ENCODE assay signal across 21 cellular contexts in the genomic region with DNA sequence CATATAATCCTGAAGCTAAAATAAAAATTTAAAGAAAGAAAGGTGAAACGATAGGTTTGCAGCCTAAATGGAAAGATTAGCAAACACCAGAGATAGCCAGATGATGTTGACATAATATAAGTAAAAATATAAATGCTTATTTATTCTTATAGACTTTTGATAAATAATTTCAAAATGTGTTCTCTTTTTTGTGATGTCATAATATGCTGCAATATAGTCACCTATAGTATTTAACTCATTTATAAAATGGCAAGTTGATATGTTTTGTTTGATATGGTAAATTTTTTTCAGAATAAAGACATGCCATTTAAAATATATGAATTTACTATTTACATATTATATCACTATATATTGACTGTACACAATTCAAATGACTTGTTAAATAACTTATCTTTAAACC.
A peak's percentile ranks its signal among the peaks of the same experiment; 100 is the strongest.
DNase-seq lines count a peak whose midpoint lies in the region; ATAC-seq, FAIRE-seq and TF ChIP-seq lines count a peak whose summit lies in the region.
"Had no signal": no experiment of that assay in that cellular context is flagged by ENCODE, and none has a peak within 500 bp of the region (broad histone marks: within the 10 kb centered on the region; RNA-seq: fewer than 3 reads in every experiment).

No MANE protein-coding gene starts in this region.

- no peak overlapping the region for H3K27ac ChIP-seq in Karpas-422 (ENCODE audit: low read length)
- no peak overlapping the region for H3K27ac ChIP-seq in small intestine (ENCODE audit: low read depth in 1 of 2, low read length in 1 of 2)
- no peak overlapping the region for H3K27ac ChIP-seq in adrenal gland
- H3K27ac ChIP-seq: BLaER1, C4-2B, GM23248 had no signal

- no peaks in the 10 kb centered on the region for H3K27me3 Mint-ChIP-seq in activated naive CD8-positive, alpha-beta T cell treated with anti-CD3 and anti-CD28 coated beads, Interleukin-2, amount 50 U/mL, for 24 hours
- H3K27me3 Mint-ChIP-seq: B cell; CD4-positive, CD25-positive, alpha-beta regulatory T cell had no signal

- peak overlapping the region; percentile 67; the same call in 1 of the 2 replicates for H2AFZ ChIP-seq in Karpas-422 (ENCODE audit: low read length)
- H2AFZ ChIP-seq: GM23248 had no signal

- H3K36me3 Mint-ChIP-seq in activated naive CD8-positive, alpha-beta T cell treated with anti-CD3 and anti-CD28 coated beads, Interleukin-2, amount 50 U/mL, for 24 hours (ENCODE audit: low read depth): no peaks in the 10 kb centered on the region
- H3K36me3 Mint-ChIP-seq: CD4-positive, CD25-positive, alpha-beta regulatory T cell; CD8-positive, alpha-beta T cell had no signal

- intact Hi-C loops in adrenal gland (cut with DNase I): no loop called here

- H3K4me1 ChIP-seq in Karpas-422 (ENCODE audit: low read length): no peaks in the 10 kb centered on the region
- no peaks in the 10 kb centered on the region for H3K4me1 ChIP-seq in small intestine (ENCODE audit: control insufficient read depth in 2 of 2, insufficient read depth in 1 of 2, low read depth in 1 of 2, low read length in 1 of 2)
- H3K4me1 ChIP-seq in adrenal gland (replicated peaks in 1 of 2): no peaks in the 10 kb centered on the region
- H3K4me1 ChIP-seq: BLaER1, Caco-2 had no signal

- TF ChIP-seq CTCF in adrenal gland (IDR thresholded peaks at IDR 0.05): no peak

- peaks cover 4% of the 10 kb centered on the region for H3K9me3 Mint-ChIP-seq in activated naive CD8-positive, alpha-beta T cell treated with anti-CD3 and anti-CD28 coated beads, Interleukin-2, amount 50 U/mL, for 24 hours

- H4K20me1 ChIP-seq in Karpas-422 (ENCODE audit: insufficient read depth, low read depth, low read length): no peaks in the 10 kb centered on the region
- H4K20me1 ChIP-seq: BLaER1 had no signal

- H3K4me3 ChIP-seq in Karpas-422 (ENCODE audit: low read length) (no peak overlapping the region), small intestine (ENCODE audit: low read depth in 1 of 2, low read length in 2 of 2) (no peak overlapping the region), adrenal gland (no peak overlapping the region)
- H3K4me3 ChIP-seq: BLaER1, GM12878, GM23248 had no signal

- H3K27me3 ChIP-seq in Karpas-422 (ENCODE audit: low read length) (no peaks in the 10 kb centered on the region), small intestine (ENCODE audit: control insufficient read depth in 2 of 2, insufficient read depth in 2 of 2, low read length in 2 of 2) (no peaks in the 10 kb centered on the region), adrenal gland (no peaks in the 10 kb centered on the region)
- H3K27me3 ChIP-seq: BLaER1 had no signal

- H3K9ac ChIP-seq in Karpas-422 (ENCODE audit: low read length): no peak overlapping the region
- H3K9ac ChIP-seq: BLaER1, GM23248 had no signal

- H3K4me2 ChIP-seq in Karpas-422 (ENCODE audit: low read depth, low read length, poor library complexity, severe bottlenecking): no peak overlapping the region
- H3K4me2 ChIP-seq: BLaER1 had no signal

- no peaks in the 10 kb centered on the region for H3K36me3 ChIP-seq in Karpas-422 (ENCODE audit: insufficient read depth, low read length)
- no peaks in the 10 kb centered on the region for H3K36me3 ChIP-seq in small intestine (ENCODE audit: control insufficient read depth in 2 of 2, insufficient read depth in 2 of 2, low read length in 2 of 2)
- H3K36me3 ChIP-seq in adrenal gland (replicated peaks in 1 of 2): no peaks in the 10 kb centered on the region
- H3K36me3 ChIP-seq: BLaER1 had no signal

- no peaks in the 10 kb centered on the region for H3K9me2 ChIP-seq in Karpas-422 (replicated peaks; ENCODE audit: insufficient read depth, low read length)

- no peak overlapping the region for H3K27ac Mint-ChIP-seq in activated naive CD8-positive, alpha-beta T cell treated with anti-CD3 and anti-CD28 coated beads, Interleukin-2, amount 50 U/mL, for 24 hours
- H3K27ac Mint-ChIP-seq: B cell; CD4-positive, CD25-positive, alpha-beta regulatory T cell; CD8-positive, alpha-beta T cell had no signal

- H3K79me2 ChIP-seq in Karpas-422 (ENCODE audit: low read length): no peaks in the 10 kb centered on the region

- WGBS in small intestine, 3 donors: 70 to 83% (median 72%) methylated on average over 1 of the region's 1 CpG
- 63 to 87% (median 77%) methylated on average over 1 of the region's 1 CpG for WGBS in adrenal gland, 4 donors

- TF ChIP-seq POLR2A in erythroblast (IDR thresholded peaks at IDR 0.05; ENCODE audit: low read length) (no peak), adrenal gland (IDR thresholded peaks at IDR 0.05) (no peak)

- FAIRE-seq in TTC549 (lab: Jason Lieb, UNC) (peak; percentile 37), frontal cortex (lab: Jason Lieb, UNC) (peak; percentile 64), small intestine (lab: Jason Lieb, UNC) (peak; percentile 10)
- FAIRE-seq: GM12878, GM19239, H1 had no signal

- no peaks in the 10 kb centered on the region for H3K4me1 Mint-ChIP-seq in activated naive CD8-positive, alpha-beta T cell treated with anti-CD3 and anti-CD28 coated beads, Interleukin-2, amount 50 U/mL, for 24 hours
- H3K4me1 Mint-ChIP-seq: CD4-positive, CD25-positive, alpha-beta regulatory T cell had no signal

- DNase-seq in Karpas-422: no peak
- no peak for DNase-seq in frontal cortex (ENCODE audit: low spot score in 2 of 2)
- no peak for DNase-seq in small intestine
- no peak for DNase-seq in erythroblast (lab: John Stamatoyannopoulos, UW)
- DNase-seq in adrenal gland: no peak
- no peak for DNase-seq in activated naive CD8-positive, alpha-beta T cell treated with anti-CD3 and anti-CD28 coated beads, Interleukin-2, amount 50 U/mL, for 24 hours
- DNase-seq: Caco-2; CD4-positive, CD25-positive, alpha-beta regulatory T cell; CD8-positive, alpha-beta T cell; DND-41; GDM1; GM23248; H7; HCEC 1CT had no signal

- H3K4me3 Mint-ChIP-seq in activated naive CD8-positive, alpha-beta T cell treated with anti-CD3 and anti-CD28 coated beads, Interleukin-2, amount 50 U/mL, for 24 hours: no peak overlapping the region
- H3K4me3 Mint-ChIP-seq: B cell; CD4-positive, CD25-positive, alpha-beta regulatory T cell; CD8-positive, alpha-beta T cell had no signal

- no peak for ATAC-seq in activated naive CD8-positive, alpha-beta T cell treated with anti-CD3 and anti-CD28 coated beads, Interleukin-2, amount 50 U/mL, for 24 hours
- ATAC-seq: CD8-positive, alpha-beta T cell; GM12878 had no signal

- H3K9me3 ChIP-seq in Karpas-422 (ENCODE audit: low read length): no peaks in the 10 kb centered on the region
- H3K9me3 ChIP-seq in small intestine (ENCODE audit: control insufficient read depth, low read depth): no peaks in the 10 kb centered on the region
- H3K9me3 ChIP-seq in adrenal gland (replicated peaks in 1 of 3): no peaks in the 10 kb centered on the region
- H3K9me3 ChIP-seq: BLaER1, Caco-2 had no signal
